In the genomic region with DNA sequence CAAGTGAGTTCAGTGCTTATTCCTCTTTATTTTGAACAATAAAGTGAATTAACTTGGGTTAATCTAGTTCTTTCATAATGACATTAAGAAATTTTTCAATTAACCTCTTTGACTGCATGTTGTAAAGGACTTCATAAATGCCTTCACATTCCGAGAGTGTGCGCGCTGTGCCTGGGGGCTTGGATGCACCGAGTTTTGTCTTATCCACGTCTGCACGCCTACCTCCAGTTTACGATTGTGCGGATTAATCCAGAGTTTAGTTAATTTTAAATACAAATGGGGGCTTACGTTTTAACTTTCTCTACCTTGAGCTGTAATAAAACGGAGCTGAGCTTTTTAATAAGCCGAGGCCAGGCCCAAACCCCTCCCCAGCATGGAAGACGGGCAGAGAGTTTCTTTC, we compare ENCODE assay signal across 14 cellular contexts.
DNase-seq lines count a peak whose midpoint lies in the region; ATAC-seq lines count a peak whose summit lies in the region.
"Had no signal": no experiment of that assay in that cellular context is flagged by ENCODE, and none has a peak within 500 bp of the region (broad histone marks: within the 10 kb centered on the region; RNA-seq: fewer than 3 reads in every experiment).

No MANE protein-coding gene starts in this region.

- ATAC-seq in left cardiac atrium: no peak
- no peak for ATAC-seq in stimulated activated naive CD8-positive, alpha-beta T cell treated with anti-CD3 and anti-CD28 coated beads, Interleukin-15, Interleukin-2, amounts not matched to agents 100 U/mL and 50 U/mL, for 24 hours
- ATAC-seq: A549; CD8-positive, alpha-beta T cell had no signal

- DNase-seq in cardiac septum (ENCODE audit: low spot score) (peak; percentile 73), left cardiac atrium (no peak), ecto neural progenitor cell (ENCODE audit: low spot score) (peak; percentile 14), mesenteric fat pad (ENCODE audit: low spot score) (peak; percentile 80), NCI-H2227 (lab: John Stamatoyannopoulos, UW; ENCODE audit: unreplicated experiment) (no peak)
- DNase-seq in stimulated activated naive CD8-positive, alpha-beta T cell treated with anti-CD3 and anti-CD28 coated beads, Interleukin-15, Interleukin-2, amounts not matched to agents 100 U/mL and 50 U/mL, for 24 hours: no peak
- DNase-seq: AML-193; Caco-2; Calu3; CD4-positive, alpha-beta T cell; CD8-positive, alpha-beta T cell; DMS79 treated with DMSO at 0.1 percent for 48 hours; GF-D8 had no signal

- intact Hi-C loops in cardiac septum (cut with DNase I): no loop called here
- intact Hi-C loops in left cardiac atrium (cut with DNase I): no loop called here

Comparison
In these comparisons a context has a peak if more than half of its experiments do, and no peak if none do; other contexts are left out.
1. DNase-seq: peak in cardiac septum (single experiment), ecto neural progenitor cell (single experiment) and mesenteric fat pad (single experiment); none in left cardiac atrium (single experiment), NCI-H2227 (single experiment) and stimulated activated naive CD8-positive, alpha-beta T cell treated with anti-CD3 and anti-CD28 coated beads, Interleukin-15, Interleukin-2, amounts not matched to agents 100 U/mL and 50 U/mL, for 24 hours (single experiment).